ENCODE assay signal across 37 cellular contexts in the genomic region with DNA sequence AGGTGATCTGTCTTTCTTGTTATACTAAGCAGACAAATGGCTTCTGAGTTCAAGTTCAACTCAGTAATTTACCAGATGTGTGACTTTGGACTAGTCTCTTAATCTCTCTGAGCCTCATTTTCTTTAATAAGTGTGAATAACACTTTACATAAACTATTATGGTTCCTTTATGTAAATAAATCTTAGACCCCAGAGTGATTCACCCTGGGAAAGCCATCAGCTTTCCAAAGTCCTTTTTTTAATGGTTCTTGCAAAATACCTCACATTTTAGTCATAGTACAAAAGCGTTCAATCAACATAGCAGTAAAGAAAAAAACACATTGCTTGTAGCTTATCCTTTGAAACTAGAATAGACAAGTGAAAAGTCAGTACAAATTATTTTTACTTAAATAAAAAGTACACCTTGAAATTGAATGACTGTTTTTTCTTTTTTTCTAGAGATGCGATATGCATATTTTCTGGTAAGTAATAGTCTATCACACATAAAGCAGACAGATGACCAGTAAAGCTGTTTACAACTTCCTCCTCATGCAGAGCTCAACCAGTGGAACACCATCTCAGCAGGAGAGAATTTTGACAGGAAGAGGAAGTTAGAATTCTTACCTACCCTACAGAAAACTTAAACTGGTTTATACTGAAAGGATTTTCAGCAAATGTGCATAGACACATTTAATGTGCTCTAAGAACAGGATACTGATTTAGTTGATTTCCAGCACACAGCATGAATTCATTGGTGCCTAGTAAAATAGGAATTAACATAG.
DNase-seq lines count a peak whose midpoint lies in the region; ATAC-seq, FAIRE-seq and TF ChIP-seq lines count a peak whose summit lies in the region.
"Had no signal": no experiment of that assay in that cellular context is flagged by ENCODE, and none has a peak within 500 bp of the region (broad histone marks: within the 10 kb centered on the region; RNA-seq: fewer than 3 reads in every experiment).

No MANE protein-coding gene starts in this region.

- H3K9me3 ChIP-seq in GM12878 (replicated peaks; ENCODE audit: control insufficient read depth, insufficient read depth, low read length): no peaks in the 10 kb centered on the region
- H3K9me3 ChIP-seq: suprapubic skin, upper lobe of left lung had no signal

- H3K79me2 ChIP-seq in GM12878 (ENCODE audit: control insufficient read depth, insufficient read depth, low read length): no peaks in the 10 kb centered on the region
- H3K79me2 ChIP-seq: parathyroid adenoma had no signal

- ATAC-seq in GM12878 (no peak), GM21619 (IDR thresholded peaks at IDR 0.05; ENCODE audit: unreplicated experiment) (no peak), GM19328 (IDR thresholded peaks at IDR 0.05; ENCODE audit: unreplicated experiment) (no peak)
- ATAC-seq: K562 had no signal

- SMC1A ChIA-PET in GM12878 (lab: Charles Lee; ENCODE audit: uncharacterized antibody, unreplicated experiment): no interaction called here

- no peak overlapping the region for H3K4me2 ChIP-seq in GM12878 (ENCODE audit: control insufficient read depth, insufficient read depth)

- H3K4me3 Mint-ChIP-seq in T-helper 2 cell treated with Interferon-gamma antibody and Interleukin-4, amounts not matched to agents 5 μg/mL and 100 μg/mL, for 36 hours: no peak overlapping the region
- H3K4me3 Mint-ChIP-seq: activated CD4-positive, alpha-beta T cell treated with anti-CD3 and anti-CD28 coated beads, Interleukin-2, amount 10 ng/mL, durations not matched to agents 24 days and 14 days; activated naive CD8-positive, alpha-beta T cell treated with anti-CD3 and anti-CD28 coated beads for 36 hours; CD4-positive, CD25-positive, alpha-beta regulatory T cell; immature natural killer cell; memory B cell; neural crest cell; stimulated activated naive B cell treated with anti-CD40 and anti-IgM and Interleukin-4, amounts not matched to agents 10 μg/mL and 1 μg/mL and 100 μg/mL, for 72 hours had no signal

- POLR2A ChIA-PET in GM12878 (lab: Charles Lee): no interaction called here

- H3K27me3 ChIP-seq in GM12878 (replicated peaks in 1 of 2; ENCODE audit: control insufficient read depth in 2 of 2, insufficient read depth in 2 of 2, low read length in 1 of 2): no peaks in the 10 kb centered on the region; a peak in 1 of 4 replicates
- H3K27me3 ChIP-seq: suprapubic skin, upper lobe of left lung had no signal

- TF ChIP-seq RAD21 in GM12878 (IDR thresholded peaks at IDR 0.05; ENCODE audit: insufficient read depth, low read depth, low read length): no peak

- no TSS peak for BruUV-seq in GM12878 (replicated peaks; lab: Mats Ljungman, UMichigan)

- no peak for TF ChIP-seq POLR2A in GM12878 (IDR thresholded peaks at IDR 0.05; ENCODE audit: low read depth, low read length)

- no peak overlapping the region for H3K27ac ChIP-seq in GM12878 (ENCODE audit: control insufficient read depth, insufficient read depth)
- H3K27ac ChIP-seq: coronary artery, epithelial cell of prostate, parathyroid adenoma, skin epidermis, suprapubic skin, upper lobe of left lung had no signal

- H3K4me1 Mint-ChIP-seq in T-helper 2 cell treated with Interferon-gamma antibody and Interleukin-4, amounts not matched to agents 5 μg/mL and 100 μg/mL, for 36 hours (ENCODE audit: low read depth): peaks cover 4% of the 10 kb centered on the region
- H3K4me1 Mint-ChIP-seq: activated CD4-positive, alpha-beta T cell treated with anti-CD3 and anti-CD28 coated beads, Interleukin-2, amount 10 ng/mL, durations not matched to agents 24 days and 14 days; immature natural killer cell; memory B cell; neural crest cell had no signal

- intact Hi-C loops in GM12878 (cut with micrococcal nuclease; ENCODE audit: unreplicated experiment): no loop called here

- H2AFZ ChIP-seq in GM12878 (ENCODE audit: control insufficient read depth, low read depth, low read length): no peak overlapping the region
- H2AFZ ChIP-seq: parathyroid adenoma had no signal

- DNase-seq in NOMO-1 treated with DMSO at 0.1 percent for 48 hours (lab: John Stamatoyannopoulos, UW; ENCODE audit: unreplicated experiment) (peak; percentile 4), NOMO-1 treated with dmso at 0.1 percent for 144 hours (lab: John Stamatoyannopoulos, UW; ENCODE audit: unreplicated experiment) (no peak), RPMI7951 (ENCODE audit: low read depth) (peak; percentile 5), GM12878 (ENCODE audit: low read depth, low spot score) (no peak), NCI-H1417 treated with DMSO at 0.1 percent for 48 hours (lab: John Stamatoyannopoulos, UW) (no peak)
- DNase-seq in T-helper 2 cell treated with Interferon-gamma antibody and Interleukin-4, amounts not matched to agents 5 μg/mL and 100 μg/mL, for 36 hours (ENCODE audit: low spot score): no peak
- DNase-seq: 8988T; activated CD4-positive, alpha-beta T cell treated with anti-CD3 and anti-CD28 coated beads, Interleukin-2, amount 10 ng/mL, durations not matched to agents 24 days and 14 days; activated gamma-delta T cell; activated naive CD8-positive, alpha-beta T cell treated with anti-CD3 and anti-CD28 coated beads for 36 hours; activated T-cell treated with anti-CD3 and anti-CD28 coated beads, Interleukin-2, amount 50 U/mL, for 1 hour; anterior cingulate cortex; caudate nucleus; CD4-positive, CD25-positive, alpha-beta regulatory T cell; DND-41; effector memory CD4-positive, alpha-beta T cell; immature natural killer cell; NCI-H146; NCI-H345; NCI-H774; OCI-M1; retina; stimulated activated naive B cell treated with anti-CD40 and anti-IgM and Interleukin-4, amounts not matched to agents 10 μg/mL and 1 μg/mL and 100 μg/mL, for 72 hours; T1000; upper lobe of left lung had no signal

- H3K9ac ChIP-seq in GM12878 (ENCODE audit: control insufficient read depth, insufficient read depth, low read length): no peak overlapping the region
- H3K9ac ChIP-seq: parathyroid adenoma had no signal

- no peak for TF ChIP-seq EP300 in GM12878 (IDR thresholded peaks at IDR 0.05; ENCODE audit: borderline replicate concordance in 1 of 2, control insufficient read depth in 1 of 2, low read depth in 2 of 2, low read length in 2 of 2)

- H3K27me3 Mint-ChIP-seq in T-helper 2 cell treated with Interferon-gamma antibody and Interleukin-4, amounts not matched to agents 5 μg/mL and 100 μg/mL, for 36 hours (ENCODE audit: low read depth): peaks cover 1% of the 10 kb centered on the region
- H3K27me3 Mint-ChIP-seq: stimulated activated naive B cell treated with anti-CD40 and anti-IgM and Interleukin-4, amounts not matched to agents 10 μg/mL and 1 μg/mL and 100 μg/mL, for 72 hours had no signal

- CTCF ChIA-PET in GM12878 (lab: Yijun Ruan, JAX): no interaction called here

- in situ Hi-C loops in GM12878 (cut with MboI): no loop called here

- RAD21 ChIA-PET in GM12878 (lab: Charles Lee; ENCODE audit: unreplicated experiment): no interaction called here

- no peak overlapping the region for H3K27ac Mint-ChIP-seq in T-helper 2 cell treated with Interferon-gamma antibody and Interleukin-4, amounts not matched to agents 5 μg/mL and 100 μg/mL, for 36 hours
- H3K27ac Mint-ChIP-seq: activated CD4-positive, alpha-beta T cell treated with anti-CD3 and anti-CD28 coated beads, Interleukin-2, amount 10 ng/mL, durations not matched to agents 24 days and 14 days; activated naive CD8-positive, alpha-beta T cell treated with anti-CD3 and anti-CD28 coated beads for 36 hours; CD4-positive, CD25-positive, alpha-beta regulatory T cell; immature natural killer cell; memory B cell; stimulated activated naive B cell treated with anti-CD40 and anti-IgM and Interleukin-4, amounts not matched to agents 10 μg/mL and 1 μg/mL and 100 μg/mL, for 72 hours had no signal

- H3K36me3 ChIP-seq in GM12878 (ENCODE audit: control insufficient read depth in 2 of 2, insufficient read depth in 2 of 2, low read length in 1 of 2): no peaks in the 10 kb centered on the region
- H3K36me3 ChIP-seq: suprapubic skin, upper lobe of left lung had no signal

- no peaks in the 10 kb centered on the region for H3K36me3 Mint-ChIP-seq in T-helper 2 cell treated with Interferon-gamma antibody and Interleukin-4, amounts not matched to agents 5 μg/mL and 100 μg/mL, for 36 hours (ENCODE audit: low read depth)
- H3K36me3 Mint-ChIP-seq: activated naive CD8-positive, alpha-beta T cell treated with anti-CD3 and anti-CD28 coated beads for 36 hours; CD4-positive, CD25-positive, alpha-beta regulatory T cell; immature natural killer cell had no signal

- peaks cover 15% of the 10 kb centered on the region; the same call in 1 of the 2 replicates for H3K4me1 ChIP-seq in GM12878 (ENCODE audit: control insufficient read depth, insufficient read depth, low read length)
- H3K4me1 ChIP-seq: parathyroid adenoma, suprapubic skin, upper lobe of left lung had no signal

- H3K4me3 ChIP-seq in GM12878: no peak overlapping the region
- H3K4me3 ChIP-seq: coronary artery, K562, skin epidermis, suprapubic skin, upper lobe of left lung had no signal

- no peaks in the 10 kb centered on the region for H3K9me3 Mint-ChIP-seq in T-helper 2 cell treated with Interferon-gamma antibody and Interleukin-4, amounts not matched to agents 5 μg/mL and 100 μg/mL, for 36 hours
- H3K9me3 Mint-ChIP-seq: activated naive CD8-positive, alpha-beta T cell treated with anti-CD3 and anti-CD28 coated beads for 36 hours; immature natural killer cell; memory B cell; neural crest cell had no signal

- peak; percentile 47 for FAIRE-seq in GM12878 (lab: Jason Lieb, UNC)
- FAIRE-seq: H1, HTR-8/SVneo, K562 had no signal

- no peaks in the 10 kb centered on the region for H4K20me1 ChIP-seq in GM12878 (ENCODE audit: control insufficient read depth, insufficient read depth)

- 65% methylated on average over 2 of the region's 2 CpGs for WGBS in GM12878 (ENCODE audit: insufficient coverage, insufficient replicate concordance, low lambda C conversion rate, missing lambda C conversion rate)

- no peak for TF ChIP-seq CTCF in GM12878 (IDR thresholded peaks at IDR 0.05 in 2 of 3, conservative IDR thresholded peaks at IDR 0.05 in 1 of 3; ENCODE audit: control insufficient read depth in 2 of 3, extremely low read depth in 1 of 3, insufficient read depth in 1 of 3, low read depth in 3 of 3, low read length in 3 of 3)

TF ChIP-seq in GM12878, 131 proteins besides CTCF, POLR2A, EP300 and RAD21 (continues in another document):
- no peak for TF ChIP-seq ATF2 (IDR thresholded peaks at IDR 0.05; ENCODE audit: low read length)
- TF ChIP-seq NBN (IDR thresholded peaks at IDR 0.05): no peak
- TF ChIP-seq RBBP5 (conservative IDR thresholded peaks at IDR 0.05): no peak
- no peak for TF ChIP-seq CHD1 (IDR thresholded peaks at IDR 0.05; ENCODE audit: low read depth, low read length)

Comparison
In these comparisons a context has a peak if more than half of its experiments do, and no peak if none do; other contexts are left out.
1. DNase-seq: peak in NOMO-1 treated with DMSO at 0.1 percent for 48 hours (single experiment) and RPMI7951 (single experiment); none in NOMO-1 treated with dmso at 0.1 percent for 144 hours (single experiment), GM12878 (single experiment), NCI-H1417 treated with DMSO at 0.1 percent for 48 hours (single experiment) and T-helper 2 cell treated with Interferon-gamma antibody and Interleukin-4, amounts not matched to agents 5 μg/mL and 100 μg/mL, for 36 hours (single experiment).